Comparison of ENCODE assay signal across 8 cellular contexts in the genomic region with DNA sequence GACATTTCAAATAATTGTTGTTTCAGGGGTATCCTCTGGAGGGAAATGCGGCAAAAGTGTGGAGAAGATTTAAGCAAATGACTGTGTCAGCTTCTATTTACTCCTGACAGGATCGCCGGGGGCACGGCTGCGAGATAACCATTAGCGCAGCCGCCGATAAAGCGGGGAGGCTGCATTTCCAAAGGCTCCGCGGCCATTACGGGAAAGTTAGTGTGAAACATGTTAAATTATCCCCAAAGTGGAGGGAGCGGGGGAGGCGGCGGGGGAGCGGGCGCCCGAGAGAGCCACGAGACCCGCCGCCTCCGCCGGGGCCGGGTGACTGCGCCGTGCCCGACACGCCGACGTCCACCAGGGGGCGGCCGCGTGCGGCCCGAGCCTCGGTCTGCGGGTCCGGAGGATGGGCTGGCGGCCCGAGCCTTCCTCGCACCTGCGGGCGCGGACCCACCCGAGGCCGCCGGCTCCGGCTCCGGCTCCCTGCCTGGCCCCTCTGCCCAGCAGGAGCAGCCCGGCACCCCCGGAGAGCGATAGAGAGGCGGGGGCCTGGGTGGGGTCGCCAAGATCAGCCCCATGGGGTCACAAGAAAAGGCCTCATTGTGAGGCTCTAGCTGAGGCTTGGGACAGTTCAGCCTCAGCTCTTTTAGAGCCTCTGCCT.
DNase-seq lines count a peak whose midpoint lies in the region; TF ChIP-seq lines count a peak whose summit lies in the region.

No MANE protein-coding gene starts in this region.

- DNase-seq in OCI-M1 (lab: John Stamatoyannopoulos, UW): peak; percentile 72
- DNase-seq in activated gamma-delta T cell treated with Interleukin-2 at 50 U/mL for 16 hours: peak; percentile 45
- DNase-seq in hepatic stellate cell (ENCODE audit: low spot score): peak; percentile 57
- peak; percentile 71 for DNase-seq in stimulated activated CD4-positive, alpha-beta T cell treated with anti-CD3 and anti-CD28 coated beads, Interleukin-4, amount 100 ng/mL, for 1 hour
- DNase-seq in COLO829 (ENCODE audit: low spot score): no peak
- DNase-seq in COR-L47 (lab: John Stamatoyannopoulos, UW): no peak
- no peak for DNase-seq in EL

- TF ChIP-seq CTCF in GM12874 (IDR thresholded peaks at IDR 0.05; ENCODE audit: insufficient read depth, low read depth, low read length): peak; percentile 92

Comparison
In these comparisons a context has a peak if more than half of its experiments do, and no peak if none do; other contexts are left out.
1. DNase-seq: peak in OCI-M1 (single experiment), activated gamma-delta T cell treated with Interleukin-2 at 50 U/mL for 16 hours (single experiment), hepatic stellate cell (single experiment) and stimulated activated CD4-positive, alpha-beta T cell treated with anti-CD3 and anti-CD28 coated beads, Interleukin-4, amount 100 ng/mL, for 1 hour (single experiment); none in COLO829 (single experiment), COR-L47 (single experiment) and EL (single experiment).